ENCODE assay signal across 27 cellular contexts in the genomic region with DNA sequence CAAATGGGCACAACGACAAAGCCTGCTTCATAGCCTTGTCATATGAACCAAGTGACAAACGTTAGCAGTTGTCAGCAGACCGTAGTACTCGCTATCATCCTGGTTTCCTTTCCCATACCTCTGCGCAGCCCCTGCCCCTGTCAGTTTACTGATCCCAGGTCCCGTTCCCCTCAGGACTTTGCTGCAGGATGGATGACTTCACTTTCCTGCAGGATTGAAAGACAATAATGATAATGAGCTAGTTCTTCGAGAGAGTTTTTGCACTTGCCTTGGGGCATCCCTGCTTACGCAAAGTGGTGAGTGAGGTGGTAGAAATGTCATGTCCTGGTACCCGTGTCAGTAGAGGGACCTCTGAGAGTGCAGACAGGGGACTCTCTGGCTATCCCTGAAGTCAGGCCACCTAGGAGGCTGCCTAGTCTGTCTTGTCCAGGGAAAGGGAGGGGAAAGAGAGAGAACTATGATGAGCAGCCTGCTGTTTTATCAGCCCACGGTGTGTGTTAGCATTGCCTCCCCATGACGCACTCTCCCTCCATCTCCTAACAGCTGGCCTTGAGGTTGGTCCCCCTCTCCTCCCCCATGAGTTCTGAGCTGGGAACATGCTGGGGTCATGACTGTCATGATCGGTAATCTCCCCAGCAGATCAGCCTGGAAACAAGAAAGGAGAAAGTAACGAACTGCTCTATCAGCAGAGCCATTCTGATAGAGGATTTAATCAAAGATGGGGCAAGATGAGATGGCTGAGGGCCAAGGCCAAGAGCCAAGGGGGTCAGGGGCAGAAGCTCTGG. TPM values are rescaled to one million over a fixed set of nuclear protein-coding genes. Genes with fewer than 3 reads are reported as not detected.
A peak's percentile ranks its signal among the peaks of the same experiment; 100 is the strongest.
DNase-seq lines count a peak whose midpoint lies in the region; ATAC-seq and TF ChIP-seq lines count a peak whose summit lies in the region.
"Had no signal": no experiment of that assay in that cellular context is flagged by ENCODE, and none has a peak within 500 bp of the region (broad histone marks: within the 10 kb centered on the region; RNA-seq: fewer than 3 reads in every experiment).

No MANE protein-coding gene starts in this region.

- intact Hi-C loops in colonic mucosa (cut with DNase I), result no loop called here

- H2AFZ ChIP-seq in osteoblast (ENCODE audit: low read length), result no peak overlapping the region

- TF ChIP-seq CTCF in colonic mucosa (IDR thresholded peaks at IDR 0.05) (no peak), osteoblast (IDR thresholded peaks at IDR 0.05; ENCODE audit: extremely low read depth, low read depth, low read length) (no peak)

- H3K79me2 ChIP-seq in osteoblast (ENCODE audit: insufficient read depth, low read length), result no peaks in the 10 kb centered on the region

- H3K4me3 ChIP-seq in colonic mucosa (no peak overlapping the region), osteoblast (ENCODE audit: insufficient read depth, low read length) (no peak overlapping the region)
- H3K4me3 ChIP-seq: BLaER1, breast epithelium, heart right ventricle, Peyer's patch, skin epidermis, upper lobe of left lung had no signal

- DNase-seq in Daoy (ENCODE audit: low read depth), result peak; percentile 33
- peak; percentile 8 for DNase-seq in RPMI7951 (ENCODE audit: low read depth)
- peak; percentile 17 for DNase-seq in colonic mucosa
- DNase-seq in osteoblast (ENCODE audit: insufficient read length, low spot score, missing footprints), result peak; percentile 10
- DNase-seq in iPS-NIHi11 (ENCODE audit: low spot score), result no peak
- no peak for DNase-seq in activated CD4-positive, CD25-positive, alpha-beta regulatory T cell treated with anti-CD3 and anti-CD28 coated beads, Interleukin-2, amount 50 U/mL, for 72 hours
- no peak for DNase-seq in cerebellum (ENCODE audit: low spot score)
- DNase-seq: ACHN; activated CD8-positive, alpha-beta T cell treated with anti-CD3 and anti-CD28 coated beads for 36 hours; activated naive CD4-positive, alpha-beta T cell treated with Interleukin-2 at 50 U/mL for 16 hours; activated T-cell treated with anti-CD3 and anti-CD28 coated beads, Interleukin-2, amount 50 U/mL, for 1 hour; cortex of kidney; effector memory CD8-positive, alpha-beta T cell; foreskin melanocyte; GOT3; heart right ventricle; left colon; NCI-H1930; NCI-H526 treated with DMSO at 0.1 percent for 48 hours; T-helper 1 cell had no signal

- no peak for ATAC-seq in HG02852 (IDR thresholded peaks at IDR 0.05; ENCODE audit: unreplicated experiment)
- ATAC-seq: activated CD8-positive, alpha-beta T cell treated with anti-CD3 and anti-CD28 coated beads for 36 hours; effector memory CD8-positive, alpha-beta T cell; esophagus mucosa; heart right ventricle; left colon had no signal

- no peak overlapping the region for H3K9ac ChIP-seq in colonic mucosa (ENCODE audit: low read depth in 2 of 2, low read length in 2 of 2)
- H3K9ac ChIP-seq: BLaER1 had no signal

- H4K20me1 ChIP-seq in osteoblast (ENCODE audit: insufficient read depth, low read length), result no peaks in the 10 kb centered on the region
- H4K20me1 ChIP-seq: BLaER1 had no signal

- H3K9me3 ChIP-seq in colonic mucosa, result no peaks in the 10 kb centered on the region
- no peaks in the 10 kb centered on the region for H3K9me3 ChIP-seq in osteoblast (ENCODE audit: low read depth, low read length)
- H3K9me3 ChIP-seq: BLaER1, breast epithelium, heart right ventricle, Peyer's patch, upper lobe of left lung had no signal

- peaks cover 3% of the 10 kb centered on the region for H3K4me1 ChIP-seq in colonic mucosa
- no peaks in the 10 kb centered on the region for H3K4me1 ChIP-seq in osteoblast (ENCODE audit: insufficient read depth, low read length)
- H3K4me1 ChIP-seq: breast epithelium had no signal

- no peaks in the 10 kb centered on the region for H3K36me3 ChIP-seq in colonic mucosa
- no peaks in the 10 kb centered on the region for H3K36me3 ChIP-seq in osteoblast (ENCODE audit: insufficient read depth, low read length)
- H3K36me3 ChIP-seq: BLaER1, breast epithelium, heart right ventricle, Peyer's patch, upper lobe of left lung had no signal

- H3K27ac ChIP-seq in colonic mucosa (no peak overlapping the region), osteoblast (ENCODE audit: low read depth, low read length) (no peak overlapping the region)
- H3K27ac ChIP-seq: BLaER1, breast epithelium, heart right ventricle, Peyer's patch, skin epidermis had no signal

- H3K27me3 ChIP-seq in colonic mucosa, result no peaks in the 10 kb centered on the region
- H3K27me3 ChIP-seq in osteoblast (ENCODE audit: insufficient read depth, low read length), result peaks cover 75% of the 10 kb centered on the region
- H3K27me3 ChIP-seq: BLaER1, breast epithelium, Peyer's patch, upper lobe of left lung had no signal

- H3K4me2 ChIP-seq in osteoblast (ENCODE audit: insufficient read depth, low read length), result no peak overlapping the region
- H3K4me2 ChIP-seq: BLaER1 had no signal

RNA-seq across cellular contexts. Expression of a gene that starts 53.7 kb away (rescaled TPM):
- total RNA-seq in Daoy (2014; rRNA removed; shearing (Covaris generic)), result 13.0 and 17.1 TPM in 2 replicates
- total RNA-seq in RPMI7951 (2014; rRNA removed; shearing (Covaris generic)), result 14.3 and 16.1 TPM in 2 replicates
- total RNA-seq in colonic mucosa (10 to 100 TPM; 30.5 to 37.6 TPM), osteoblast (27.1 and 30.4 TPM in 2 replicates), cerebellum (17.3 TPM)

Comparison
In these comparisons a context has a peak if more than half of its experiments do, and no peak if none do; other contexts are left out.
1. DNase-seq: peak in Daoy (single experiment), RPMI7951 (single experiment), colonic mucosa (single experiment) and osteoblast (single experiment); none in iPS-NIHi11 (single experiment), activated CD4-positive, CD25-positive, alpha-beta regulatory T cell treated with anti-CD3 and anti-CD28 coated beads, Interleukin-2, amount 50 U/mL, for 72 hours (single experiment) and cerebellum (single experiment).